In genomic region chr7:66654275-66655112, GRCh38 we compare ENCODE assay signal across 8 cellular contexts. TPM values are rescaled to one million over a fixed set of nuclear protein-coding genes. Genes with fewer than 3 reads are reported as not detected.
A peak's percentile ranks its signal among the peaks of the same experiment; 100 is the strongest.
DNase-seq lines count a peak whose midpoint lies in the region; TF ChIP-seq lines count a peak whose summit lies in the region.

No MANE protein-coding gene starts in this region.

- peak; percentile 44 for TF ChIP-seq EP300 in stomach (IDR thresholded peaks at IDR 0.05)

- H3K9me3 ChIP-seq in HAP-1 (no peaks in the 10 kb centered on the region), MG63 (no peaks in the 10 kb centered on the region), stomach (no peaks in the 10 kb centered on the region)

- H3K27ac ChIP-seq in stomach, result peak overlapping the region; percentile 97 to 99 (median 98)

- H3K4me3 Mint-ChIP-seq in neural crest cell, result peak overlapping the region; percentile 97

- TF ChIP-seq CTCF in foreskin fibroblast (IDR thresholded peaks at IDR 0.05; ENCODE audit: low read depth, low read length), result no peak
- TF ChIP-seq CTCF in neural crest cell (conservative IDR thresholded peaks at IDR 0.05), result no peak
- TF ChIP-seq CTCF in stomach (IDR thresholded peaks at IDR 0.05), result peak in 1 of 7 experiments; percentile 3

- WGBS in stomach, 5 donors, result 0% methylated on average over 35 to 92 of the region's 92 CpGs

- peaks cover 29% of the 10 kb centered on the region for H3K4me1 Mint-ChIP-seq in neural crest cell

- H3K4me3 ChIP-seq in HAP-1 (peak overlapping the region; percentile 89), MG63 (peak overlapping the region; percentile 66), foreskin fibroblast (ENCODE audit: low read depth in 1 of 2, low read length in 2 of 2) (peak overlapping the region; percentile 67 to 94), stomach (peak overlapping the region; percentile 78 to 93 (median 84))

- no peaks in the 10 kb centered on the region for H3K27me3 ChIP-seq in HAP-1 (ENCODE audit: low read depth)
- H3K27me3 ChIP-seq in MG63, result no peaks in the 10 kb centered on the region
- no peaks in the 10 kb centered on the region for H3K27me3 ChIP-seq in stomach

- no peaks in the 10 kb centered on the region for H3K27me3 Mint-ChIP-seq in neural crest cell (ENCODE audit: low read depth)

- intact Hi-C loops in stomach (cut with DNase I; ENCODE audit: low total_unique reads), result no loop called here

- no peaks in the 10 kb centered on the region for H3K36me3 Mint-ChIP-seq in neural crest cell (ENCODE audit: low read depth)

- peak overlapping the region; percentile 96 for H3K27ac Mint-ChIP-seq in neural crest cell (ENCODE audit: unreplicated experiment)

- peak; percentile 98 for DNase-seq in G401 (ENCODE audit: low spot score)
- peak; percentile 94 to 99 for DNase-seq in HAP-1 (ENCODE audit: low spot score in 2 of 2)
- peak; percentile 94 for DNase-seq in MG63
- DNase-seq in SHP77 (lab: John Stamatoyannopoulos, UW), result peak; percentile 98 to 99
- DNase-seq in activated gamma-delta T cell treated with Interleukin-2 at 50 U/mL for 16 hours, result peak; percentile 97
- peak; percentile 99 for DNase-seq in foreskin fibroblast
- DNase-seq in neural crest cell (ENCODE audit: low read depth, low spot score), result peak; percentile 96
- peak; percentile 99 for DNase-seq in stomach

- H3K36me3 ChIP-seq in HAP-1 (replicated peaks) (no peaks in the 10 kb centered on the region; the same call in none of the 2 replicates), MG63 (0 out of 2 replicates have a peak, but pooled peaks cover 2% of the 10 kb centered on the region), stomach (no peaks in the 10 kb centered on the region)

- in situ Hi-C loops in G401 (cut with HindIII; ENCODE audit: low sequenced_read_pairs) (no loop called here), HAP-1 (cut with MboI; ENCODE audit: low sequenced_read_pairs) (no loop called here)

- H3K4me1 ChIP-seq in HAP-1, result peaks cover 14% of the 10 kb centered on the region
- H3K4me1 ChIP-seq in stomach, result peaks cover 11 to 26% (median 24%) of the 10 kb centered on the region in 4 donors

- no peaks in the 10 kb centered on the region for H3K9me3 Mint-ChIP-seq in neural crest cell

- peak in 2 of 4 donors; percentile 85 to 90 for TF ChIP-seq POLR2A in stomach (IDR thresholded peaks at IDR 0.05)

RNA-seq across cellular contexts. Expression of gene KCTD7, which starts 25.8 kb away (rescaled TPM):
- 6.9 and 9.1 TPM in 2 replicates for total RNA-seq in G401 (2014; rRNA removed; shearing (Covaris generic))
- 3.0 and 18.5 TPM in 2 replicates for total RNA-seq in MG63 (2014; rRNA removed; shearing (Covaris generic); ENCODE audit: low replicate concordance)
- total RNA-seq in neural crest cell, result 16.8 and 20.2 TPM in 2 replicates
- 10 to 100 TPM in 2 of 5 donors, 1 to 10 TPM in 3; 1.7 to 17.5 (median 7.4) TPM for total RNA-seq in stomach
- 1 to 10 TPM; 2.7 to 5.0 (median 4.0) TPM for polyA plus RNA-seq in stomach

Comparison
In these comparisons a context has a peak if more than half of its experiments do, and no peak if none do; other contexts are left out.
1. Peak in every context shown above with its lines: DNase-seq, H3K4me3 ChIP-seq and H3K27ac ChIP-seq.